8 cellular contexts compared by ENCODE assay signal in the genomic region with DNA sequence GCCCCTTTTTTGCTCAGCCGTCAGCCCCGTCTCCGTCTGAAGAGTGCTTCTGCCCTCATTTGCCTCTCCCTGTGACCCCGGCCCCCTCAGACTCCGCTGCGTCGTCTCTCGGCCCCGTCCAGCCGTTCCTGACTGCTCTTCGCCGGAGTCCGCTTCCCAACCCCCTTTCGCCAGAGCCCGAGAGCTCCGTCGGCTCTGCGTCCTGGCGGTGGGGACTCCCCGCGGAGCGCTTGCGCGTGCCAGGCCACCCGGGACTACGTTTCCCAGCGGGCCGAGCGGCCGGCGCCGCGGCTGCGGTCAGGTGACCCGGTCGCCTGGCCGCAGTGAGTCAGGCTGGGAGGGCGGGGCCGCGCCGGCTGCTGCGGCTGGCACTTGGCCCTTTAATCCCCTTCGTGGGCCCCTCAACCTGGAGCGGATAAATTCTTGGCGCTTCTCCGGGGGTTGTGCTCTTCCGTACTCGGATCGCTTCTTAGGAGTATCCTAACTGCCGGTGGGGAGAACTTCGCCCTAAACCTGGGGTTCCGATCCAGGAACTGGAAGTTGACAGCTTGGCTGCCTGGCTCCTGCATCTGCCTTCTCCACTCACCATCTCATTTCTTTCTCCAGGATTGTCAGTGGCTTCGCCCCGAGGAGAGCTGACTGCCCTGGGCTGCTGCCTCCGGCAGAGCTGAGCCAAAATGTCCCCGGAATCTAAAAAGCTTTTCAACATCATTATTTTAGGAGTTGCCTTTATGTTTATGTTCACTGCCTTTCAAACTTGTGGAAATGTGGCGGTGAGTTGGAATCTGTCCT. TPM values are rescaled to one million over a fixed set of nuclear protein-coding genes. Genes with fewer than 3 reads are reported as not detected.
A peak's percentile ranks its signal among the peaks of the same experiment; 100 is the strongest.
DNase-seq lines count a peak whose midpoint lies in the region; ATAC-seq and TF ChIP-seq lines count a peak whose summit lies in the region.

TSS of gene MFSD11 (plus strand) at position 444 of the 792 bp plus-strand sequence. CDS start at position 678, 234 bp downstream.

- no peaks in the 10 kb centered on the region for H3K9me3 ChIP-seq in left ventricle myocardium inferior (replicated peaks)
- H3K9me3 ChIP-seq in upper lobe of left lung = no peaks in the 10 kb centered on the region

- H3K4me3 ChIP-seq in left ventricle myocardium inferior (peak within 1 kb of the TSS; percentile 96), upper lobe of left lung (peak within 1 kb of the TSS; percentile 69 to 100 (median 86))

- TF ChIP-seq EP300 in upper lobe of left lung (IDR thresholded peaks at IDR 0.05) = no peak

- no peak for TF ChIP-seq CTCF in GM13976 (IDR thresholded peaks at IDR 0.05; ENCODE audit: borderline replicate concordance, control extremely low read depth, extremely low read depth, insufficient read depth, missing control alignments)
- TF ChIP-seq CTCF in left ventricle myocardium inferior (IDR thresholded peaks at IDR 0.05; ENCODE audit: borderline replicate concordance) = no peak
- TF ChIP-seq CTCF in upper lobe of left lung (IDR thresholded peaks at IDR 0.05) = peak in 2 of 6 experiments; percentile 5 to 21

- intact Hi-C loops in left ventricle myocardium inferior (cut with micrococcal nuclease) = no loop called here
- intact Hi-C loops in posterior vena cava (cut with DNase I) = no loop called here

- 0 to 2% methylated on average over 26 to 46 of the region's 57 CpGs for WGBS in upper lobe of left lung, 2 donors

- H3K36me3 ChIP-seq in left ventricle myocardium inferior (peaks cover 50% of the 10 kb centered on the region), upper lobe of left lung (peaks cover 6 to 46% (median 35%) of the 10 kb centered on the region in 4 donors)

- peak within 1 kb of the TSS; percentile 100 for H3K27ac ChIP-seq in left ventricle myocardium inferior (replicated peaks)
- H3K27ac ChIP-seq in upper lobe of left lung = peak within 1 kb of the TSS; percentile 96 to 100 (median 99)

- H3K4me1 ChIP-seq in left ventricle myocardium inferior (peaks cover 87% of the 10 kb centered on the region), upper lobe of left lung (peaks cover 39 to 51% (median 49%) of the 10 kb centered on the region in 4 donors)

- TF ChIP-seq POLR2A in upper lobe of left lung (IDR thresholded peaks at IDR 0.05) = peak in 2 of 4 donors; percentile 41 to 65

- H3K27me3 ChIP-seq in left ventricle myocardium inferior (ENCODE audit: low read depth) (no peaks in the 10 kb centered on the region), upper lobe of left lung (no peaks in the 10 kb centered on the region)

- DNase-seq in GM13976 (ENCODE audit: low spot score) (peak; percentile 96), NCI-H1417 treated with DMSO at 0.1 percent for 48 hours (lab: John Stamatoyannopoulos, UW) (peak; percentile 91), T-helper 2 cell (peak; percentile 85 to 97 (median 89)), amygdala (lab: John Stamatoyannopoulos, UW) (peak in 55 of 56 donors; percentile 68 to 99 (median 91)), left ventricle myocardium inferior (peak; percentile 91), posterior vena cava (ENCODE audit: low spot score) (peak; percentile 97), upper lobe of left lung (peak; percentile 93 to 99)

- ATAC-seq in HG02798 (IDR thresholded peaks at IDR 0.05; ENCODE audit: poor library complexity, unreplicated experiment) = peak; percentile 57
- ATAC-seq in upper lobe of left lung (ENCODE audit: low FRiP score in 2 of 2) = peak; percentile 89 to 94

- in situ Hi-C loops in GM13976 (cut with MboI; ENCODE audit: low sequenced_read_pairs, unreplicated experiment) = no loop called here

RNA-seq across cellular contexts. Expression of gene MFSD11, which starts in this region (rescaled TPM):
- total RNA-seq in left ventricle myocardium inferior = 21.4 TPM
- total RNA-seq in posterior vena cava = 10 to 100 TPM; 20.7 to 24.0 TPM
- total RNA-seq in upper lobe of left lung = 10 to 100 TPM; 23.9 to 49.2 (median 34.4) TPM

Comparison
In these comparisons a context has a peak if more than half of its experiments do, and no peak if none do; other contexts are left out.
1. Peak in every context shown above with its lines: DNase-seq, ATAC-seq, H3K4me3 ChIP-seq and H3K27ac ChIP-seq.